ENCODE assay signal across 11 cellular contexts in genomic region chr7:130904792-130905191, GRCh38.
DNase-seq lines count a peak whose midpoint lies in the region; ATAC-seq and TF ChIP-seq lines count a peak whose summit lies in the region.
"Had no signal": no experiment of that assay in that cellular context is flagged by ENCODE, and none has a peak within 500 bp of the region (broad histone marks: within the 10 kb centered on the region; RNA-seq: fewer than 3 reads in every experiment).

No MANE protein-coding gene starts in this region.

- TF ChIP-seq CTCF in fibroblast of the aortic adventitia (IDR thresholded peaks at IDR 0.05; ENCODE audit: insufficient read depth, low read length) (no peak), stomach (IDR thresholded peaks at IDR 0.05) (no peak)

- H3K4me3 ChIP-seq in fibroblast of the aortic adventitia (ENCODE audit: low read depth, low read length) (peak overlapping the region; percentile 26), stomach (no peak overlapping the region)

- peaks cover 0 to 35% (median 16%) of the 10 kb centered on the region in 4 donors for H3K36me3 ChIP-seq in stomach

- no peak for TF ChIP-seq POLR2A in stomach (IDR thresholded peaks at IDR 0.05)

- no peaks in the 10 kb centered on the region for H3K27me3 Mint-ChIP-seq in activated CD4-positive, alpha-beta T cell treated with anti-CD3 and anti-CD28 coated beads for 36 hours
- no peaks in the 10 kb centered on the region for H3K27me3 Mint-ChIP-seq in activated CD8-positive, alpha-beta memory T cell treated with anti-CD3 and anti-CD28 coated beads, Interleukin-2, amount 10 ng/mL, durations not matched to agents 7 days and 5 days

- no peak overlapping the region for H3K4me3 Mint-ChIP-seq in activated CD4-positive, alpha-beta T cell treated with anti-CD3 and anti-CD28 coated beads for 36 hours
- H3K4me3 Mint-ChIP-seq in activated CD8-positive, alpha-beta memory T cell treated with anti-CD3 and anti-CD28 coated beads, Interleukin-2, amount 10 ng/mL, durations not matched to agents 7 days and 5 days, result no peak overlapping the region

- POLR2A ChIA-PET in activated CD4-positive, alpha-beta T cell treated with anti-CD3 and anti-CD28 coated beads for 36 hours (lab: Charles Lee), result interaction anchor here (0.6 to 2.1 kb wide), 5 partner anchors 9 to 26 kb away, joined by 3 to 22 read pairs (median 4); no protein-coding TSS in a partner anchor

- no peak for TF ChIP-seq EP300 in stomach (IDR thresholded peaks at IDR 0.05)

- no peak for ATAC-seq in activated CD4-positive, alpha-beta T cell treated with anti-CD3 and anti-CD28 coated beads for 36 hours
- ATAC-seq in activated CD8-positive, alpha-beta memory T cell treated with anti-CD3 and anti-CD28 coated beads, Interleukin-2, amount 10 ng/mL, durations not matched to agents 7 days and 5 days, result no peak
- ATAC-seq in GM18517 (IDR thresholded peaks at IDR 0.05; ENCODE audit: unreplicated experiment) (no peak), HG02759 (IDR thresholded peaks at IDR 0.05; ENCODE audit: unreplicated experiment) (no peak)

- intact Hi-C loops in activated CD4-positive, alpha-beta T cell treated with anti-CD3 and anti-CD28 coated beads for 36 hours (cut with DNase I, micrococcal nuclease), result no loop called here
- intact Hi-C loops in stomach (cut with DNase I; ENCODE audit: low total_unique reads), result no loop called here

- 76 to 84% (median 78%) methylated on average over 5 of the region's 5 CpGs for WGBS in stomach, 5 donors

- H3K9me3 Mint-ChIP-seq in activated CD4-positive, alpha-beta T cell treated with anti-CD3 and anti-CD28 coated beads for 36 hours (ENCODE audit: low read depth), result no peaks in the 10 kb centered on the region
- H3K9me3 Mint-ChIP-seq in activated CD8-positive, alpha-beta memory T cell treated with anti-CD3 and anti-CD28 coated beads, Interleukin-2, amount 10 ng/mL, durations not matched to agents 7 days and 5 days (ENCODE audit: low read depth), result no peaks in the 10 kb centered on the region

- CTCF ChIA-PET in activated CD4-positive, alpha-beta T cell treated with anti-CD3 and anti-CD28 coated beads for 36 hours (lab: Charles Lee), result interaction anchor here (0.7 to 2.6 kb wide), 7 partner anchors 8 to 204 kb away, joined by 3 to 12 read pairs (median 4); no protein-coding TSS in a partner anchor
- CTCF ChIA-PET in activated CD8-positive, alpha-beta memory T cell treated with anti-CD3 and anti-CD28 coated beads, Interleukin-2, amount 10 ng/mL, durations not matched to agents 7 days and 5 days (lab: Charles Lee), result interaction anchor here (0.9 to 3.8 kb wide), 11 partner anchors 10 to 165 kb away, joined by 3 to 28 read pairs (median 4); no protein-coding TSS in a partner anchor

- H3K27ac ChIP-seq in stomach, result peak overlapping the region in 4 of 5 donors; percentile 76 to 85 (median 80)

- no peaks in the 10 kb centered on the region for H3K27me3 ChIP-seq in stomach

- no peak for DNase-seq in activated CD4-positive, alpha-beta T cell treated with anti-CD3 and anti-CD28 coated beads for 36 hours
- no peak for DNase-seq in activated CD4-positive, alpha-beta T cell treated with anti-CD3 and anti-CD28 coated beads for 1 hour
- no peak for DNase-seq in activated CD8-positive, alpha-beta memory T cell treated with anti-CD3 and anti-CD28 coated beads, Interleukin-2, amount 10 ng/mL, durations not matched to agents 7 days and 5 days
- DNase-seq in fibroblast of the aortic adventitia (ENCODE audit: low read depth), result no peak
- no peak for DNase-seq in stomach
- no peak for DNase-seq in Ammon's horn (ENCODE audit: low spot score)
- DNase-seq: 8988T, hippocampal formation, NCI-H187 had no signal

- peak overlapping the region; percentile 87 for H3K27ac Mint-ChIP-seq in activated CD4-positive, alpha-beta T cell treated with anti-CD3 and anti-CD28 coated beads for 36 hours
- peak overlapping the region; percentile 87 for H3K27ac Mint-ChIP-seq in activated CD8-positive, alpha-beta memory T cell treated with anti-CD3 and anti-CD28 coated beads, Interleukin-2, amount 10 ng/mL, durations not matched to agents 7 days and 5 days

- H3K4me1 Mint-ChIP-seq in activated CD4-positive, alpha-beta T cell treated with anti-CD3 and anti-CD28 coated beads for 36 hours, result peaks cover 89% of the 10 kb centered on the region
- peaks cover 77% of the 10 kb centered on the region for H3K4me1 Mint-ChIP-seq in activated CD8-positive, alpha-beta memory T cell treated with anti-CD3 and anti-CD28 coated beads, Interleukin-2, amount 10 ng/mL, durations not matched to agents 7 days and 5 days

- H3K36me3 Mint-ChIP-seq in activated CD4-positive, alpha-beta T cell treated with anti-CD3 and anti-CD28 coated beads for 36 hours (ENCODE audit: low read depth), result peaks cover 89% of the 10 kb centered on the region
- peaks cover 54% of the 10 kb centered on the region for H3K36me3 Mint-ChIP-seq in activated CD8-positive, alpha-beta memory T cell treated with anti-CD3 and anti-CD28 coated beads, Interleukin-2, amount 10 ng/mL, durations not matched to agents 7 days and 5 days

- H3K4me1 ChIP-seq in stomach, result peaks cover 66 to 95% (median 82%) of the 10 kb centered on the region in 4 donors

- H3K9me3 ChIP-seq in stomach, result no peaks in the 10 kb centered on the region
